Comparison of ENCODE assay signal across 2 cellular contexts in the genomic region with DNA sequence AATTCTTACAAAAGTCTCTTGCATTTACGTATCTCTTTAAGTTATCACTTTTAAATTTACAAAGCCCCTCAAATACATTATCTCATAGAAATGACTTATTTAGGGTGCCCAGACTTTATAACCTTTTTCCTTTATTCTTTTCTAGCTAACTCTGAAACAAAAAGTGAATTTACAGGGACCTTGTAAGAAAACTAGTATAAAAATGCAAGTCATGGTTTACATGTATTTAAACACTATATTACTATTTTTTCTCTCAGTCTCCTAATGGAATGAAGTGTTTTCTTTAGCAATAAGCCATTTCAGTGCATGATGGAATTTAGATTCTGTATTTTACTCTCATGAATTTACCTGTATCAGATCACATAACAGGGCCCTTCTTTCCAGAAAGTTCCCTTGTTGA.
TF ChIP-seq lines count a peak whose summit lies in the region.

No MANE protein-coding gene starts in this region.

TF ChIP-seq in HepG2, 621 proteins besides CTCF, POLR2A, EP300 and RAD21:
- TF ChIP-seq, protein P1, sequence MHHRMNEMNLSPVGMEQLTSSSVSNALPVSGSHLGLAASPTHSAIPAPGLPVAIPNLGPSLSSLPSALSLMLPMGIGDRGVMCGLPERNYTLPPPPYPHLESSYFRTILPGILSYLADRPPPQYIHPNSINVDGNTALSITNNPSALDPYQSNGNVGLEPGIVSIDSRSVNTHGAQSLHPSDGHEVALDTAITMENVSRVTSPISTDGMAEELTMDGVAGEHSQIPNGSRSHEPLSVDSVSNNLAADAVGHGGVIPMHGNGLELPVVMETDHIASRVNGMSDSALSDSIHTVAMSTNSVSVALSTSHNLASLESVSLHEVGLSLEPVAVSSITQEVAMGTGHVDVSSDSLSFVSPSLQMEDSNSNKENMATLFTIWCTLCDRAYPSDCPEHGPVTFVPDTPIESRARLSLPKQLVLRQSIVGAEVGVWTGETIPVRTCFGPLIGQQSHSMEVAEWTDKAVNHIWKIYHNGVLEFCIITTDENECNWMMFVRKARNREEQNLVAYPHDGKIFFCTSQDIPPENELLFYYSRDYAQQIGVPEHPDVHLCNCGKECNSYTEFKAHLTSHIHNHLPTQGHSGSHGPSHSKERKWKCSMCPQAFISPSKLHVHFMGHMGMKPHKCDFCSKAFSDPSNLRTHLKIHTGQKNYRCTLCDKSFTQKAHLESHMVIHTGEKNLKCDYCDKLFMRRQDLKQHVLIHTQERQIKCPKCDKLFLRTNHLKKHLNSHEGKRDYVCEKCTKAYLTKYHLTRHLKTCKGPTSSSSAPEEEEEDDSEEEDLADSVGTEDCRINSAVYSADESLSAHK (CRISPR knock-in tag; IDR thresholded peaks at IDR 0.05; ENCODE audit: borderline replicate concordance), result no peak
- TF ChIP-seq POLR2AphosphoS2 (IDR thresholded peaks at IDR 0.05; ENCODE audit: low read depth, low read length) (no peak), NFE2L2 (IDR thresholded peaks at IDR 0.05; ENCODE audit: low read length) (peak; percentile 33; the same call in 1 of the 2 replicates), ZEB1 (IDR thresholded peaks at IDR 0.05; ENCODE audit: insufficient replicate concordance, low read depth) (no peak), PCBP1 (IDR thresholded peaks at IDR 0.05; ENCODE audit: borderline replicate concordance, low read depth, low read length) (no peak), SYNCRIP (IDR thresholded peaks at IDR 0.05; ENCODE audit: insufficient read depth, low read depth, low read length) (no peak), ZNF598 (CRISPR knock-in tag; IDR thresholded peaks at IDR 0.05; ENCODE audit: borderline replicate concordance) (no peak), ZNF703 (CRISPR knock-in tag; IDR thresholded peaks at IDR 0.05; ENCODE audit: borderline replicate concordance) (no peak), XBP1 (CRISPR knock-in tag; IDR thresholded peaks at IDR 0.05) (no peak)

TF ChIP-seq in K562, 482 proteins besides CTCF, POLR2A, EP300 and RAD21:
- TF ChIP-seq NFE2L1 (tag; IDR thresholded peaks at IDR 0.05; ENCODE audit: borderline replicate concordance, low read depth) (peak; percentile 64), MAFF (IDR thresholded peaks at IDR 0.05; ENCODE audit: low read length) (peak; percentile 23; the same call in 1 of the 2 replicates), NFE2 (IDR thresholded peaks at IDR 0.05; ENCODE audit: low read depth) (peak; percentile 39; the same call in 1 of the 2 replicates), ZNF324 (CRISPR knock-in tag; IDR thresholded peaks at IDR 0.05) (no peak), ZNF444 (CRISPR knock-in tag; IDR thresholded peaks at IDR 0.05) (no peak), ZNF644 (tag; IDR thresholded peaks at IDR 0.05; ENCODE audit: low read depth) (no peak), MAFG (tag; conservative IDR thresholded peaks at IDR 0.05) (peak; percentile 78), C11orf30 (IDR thresholded peaks at IDR 0.05; ENCODE audit: low read depth) (peak; percentile 73), ZNF507 (tag; conservative IDR thresholded peaks at IDR 0.05) (no peak), DDX20 (tag; IDR thresholded peaks at IDR 0.05; ENCODE audit: low read depth) (no peak), PKNOX1 (IDR thresholded peaks at IDR 0.05) (no peak), ZNF316 (IDR thresholded peaks at IDR 0.05) (peak; percentile 68)
